Comparison of ENCODE assay signal across 8 cellular contexts in the genomic region with DNA sequence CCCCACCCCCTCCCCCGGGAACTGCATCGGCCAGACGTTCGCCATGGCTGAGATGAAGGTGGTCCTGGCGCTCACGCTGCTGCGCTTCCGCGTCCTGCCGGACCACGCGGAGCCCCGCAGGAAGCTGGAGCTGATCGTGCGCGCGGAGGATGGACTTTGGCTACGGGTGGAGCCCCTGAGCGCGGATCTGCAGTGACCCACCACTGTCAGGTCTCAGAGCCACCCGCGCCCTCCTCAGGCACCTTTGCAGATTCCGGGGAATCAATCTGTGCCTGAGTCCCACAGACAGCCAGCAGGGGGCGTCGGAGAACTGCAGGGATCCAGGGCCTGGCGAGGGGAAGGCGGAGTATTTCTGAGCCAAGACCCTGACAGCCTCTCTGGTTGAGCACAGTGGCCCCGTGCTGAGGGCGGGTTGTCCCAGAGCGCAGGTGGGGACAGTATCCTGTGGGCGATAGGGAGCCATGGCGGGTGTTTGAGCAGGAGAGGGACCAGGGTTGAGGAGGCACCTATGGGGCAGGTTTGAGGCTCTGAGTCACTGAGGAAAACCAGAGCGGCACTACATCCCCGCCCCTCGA. TPM values are rescaled to one million over a fixed set of nuclear protein-coding genes. Genes with fewer than 3 reads are reported as not detected.
DNase-seq lines count a peak whose midpoint lies in the region; ATAC-seq and TF ChIP-seq lines count a peak whose summit lies in the region.

No MANE protein-coding gene starts in this region.

- CTCF ChIA-PET in IMR-90 (lab: Yijun Ruan, JAX): no interaction called here

- no peak overlapping the region for H3K9ac ChIP-seq in IMR-90 (ENCODE audit: low read depth, low read length)
- H3K9ac ChIP-seq in SK-N-MC (ENCODE audit: insufficient read length): no peak overlapping the region

- H3K4me2 ChIP-seq in IMR-90 (ENCODE audit: low read depth, low read length): peak overlapping the region; percentile 41; the same call in 1 of the 2 replicates

- H2BK20ac ChIP-seq in IMR-90 (ENCODE audit: low read depth, low read length): no peak overlapping the region

- ATAC-seq in IMR-90 (ENCODE audit: low read depth) (peak; percentile 99), upper lobe of left lung (ENCODE audit: low FRiP score in 2 of 2) (peak; percentile 72 to 91), HG02870 (IDR thresholded peaks at IDR 0.05; ENCODE audit: unreplicated experiment) (no peak)

- no peak overlapping the region for H2BK120ac ChIP-seq in IMR-90 (ENCODE audit: low read depth, low read length)

- H2AK9ac ChIP-seq in IMR-90 (replicated peaks; ENCODE audit: low read depth, low read length, poor library complexity): no peak overlapping the region

- POLR2A ChIA-PET in IMR-90 (lab: Charles Lee; ENCODE audit: unreplicated experiment): no interaction called here

- no peak overlapping the region for H3K4me3 ChIP-seq in IMR-90 (ENCODE audit: insufficient read depth, low read depth, low read length)
- H3K4me3 ChIP-seq in SK-N-MC: no peak overlapping the region
- no peak overlapping the region for H3K4me3 ChIP-seq in upper lobe of left lung

- TF ChIP-seq RAD21 in IMR-90 (IDR thresholded peaks at IDR 0.05; ENCODE audit: low read length): peak; percentile 62

- H2AFZ ChIP-seq in IMR-90 (replicated peaks; ENCODE audit: low read length, poor library complexity): peak overlapping the region; percentile 85

- H2BK5ac ChIP-seq in IMR-90 (ENCODE audit: low read depth, low read length, poor library complexity, severe bottlenecking): no peak overlapping the region

- H3K4ac ChIP-seq in IMR-90 (ENCODE audit: low read depth, low read length): no peak overlapping the region

- H3K27me3 ChIP-seq in IMR-90 (ENCODE audit: control insufficient read depth, insufficient read depth, low read length) (no peaks in the 10 kb centered on the region; the same call in 1 of the 2 replicates), upper lobe of left lung (no peaks in the 10 kb centered on the region)

- H4K91ac ChIP-seq in IMR-90 (ENCODE audit: insufficient read depth, low read depth, low read length): no peak overlapping the region

- H3K4me1 ChIP-seq in IMR-90 (ENCODE audit: control insufficient read depth, insufficient read depth, low read length): no peaks in the 10 kb centered on the region
- H3K4me1 ChIP-seq in upper lobe of left lung: peaks cover 3 to 10% (median 6%) of the 10 kb centered on the region in 4 donors

- 8% methylated on average over 15 of the region's 35 CpGs; no CpG with 5 or more reads in 1 of the 2 experiments for WGBS in IMR-90 (ENCODE audit: extremely low coverage in 2 of 2, insufficient read length in 1 of 2), 2 experiments
- WGBS in upper lobe of left lung, 2 donors: 8 to 31% methylated on average over 10 to 34 of the region's 35 CpGs

- no peak overlapping the region for H3K14ac ChIP-seq in IMR-90 (replicated peaks; ENCODE audit: low read depth, low read length)

- no peak overlapping the region for H3K27ac ChIP-seq in IMR-90 (ENCODE audit: insufficient read depth, low read length)
- H3K27ac ChIP-seq in SK-N-MC: no peak overlapping the region
- no peak overlapping the region for H3K27ac ChIP-seq in upper lobe of left lung

- dilution Hi-C loops in IMR-90 (cut with HindIII; ENCODE audit: low sequenced_read_pairs, unreplicated experiment): no loop called here

- H2AK5ac ChIP-seq in IMR-90 (ENCODE audit: low read depth, low read length): no peak overlapping the region

- H3K9me3 ChIP-seq in IMR-90 (ENCODE audit: control insufficient read depth, insufficient read depth, low read length) (no peaks in the 10 kb centered on the region), SK-N-MC (ENCODE audit: low read depth, low read length) (no peaks in the 10 kb centered on the region), upper lobe of left lung (no peaks in the 10 kb centered on the region)

- peak; percentile 19 for DNase-seq in COR-L47 (lab: John Stamatoyannopoulos, UW)
- DNase-seq in IMR-90: peak; percentile 28
- DNase-seq in SK-N-MC (ENCODE audit: low read depth, low spot score): peak; percentile 20
- DNase-seq in activated naive CD4-positive, alpha-beta T cell (lab: John Stamatoyannopoulos, UW): peak; percentile 74 to 85 (median 80)
- DNase-seq in glomerular endothelial cell (ENCODE audit: extremely low read depth, low read depth, low spot score): peak; percentile 18
- peak; percentile 58 to 95 (median 80) for DNase-seq in posterior cingulate gyrus
- DNase-seq in upper lobe of left lung: peak; percentile 76 to 82

- no peak overlapping the region for H4K5ac ChIP-seq in IMR-90 (ENCODE audit: low read depth, low read length)

- in situ Hi-C loops in IMR-90 (cut with MboI; ENCODE audit: low sequenced_read_pairs): no loop called here

- no TSS peak for BruUV-seq in IMR-90 (replicated peaks; lab: Mats Ljungman, UMichigan)

- H2BK15ac ChIP-seq in IMR-90 (ENCODE audit: low read depth, low read length): no peak overlapping the region

- no peaks in the 10 kb centered on the region for H3K36me3 ChIP-seq in IMR-90 (ENCODE audit: control insufficient read depth, insufficient read depth, low read length)
- H3K36me3 ChIP-seq in SK-N-MC (ENCODE audit: insufficient read depth, low read length): no peaks in the 10 kb centered on the region
- no peaks in the 10 kb centered on the region for H3K36me3 ChIP-seq in upper lobe of left lung

- TF ChIP-seq POLR2A in IMR-90 (IDR thresholded peaks at IDR 0.05; ENCODE audit: low read depth, low read length) (no peak), upper lobe of left lung (IDR thresholded peaks at IDR 0.05) (no peak)

- intact Hi-C loops in IMR-90 (cut with micrococcal nuclease) (no loop called here), posterior cingulate gyrus (cut with DNase I) (no loop called here)

- no peak overlapping the region for H3K23ac ChIP-seq in IMR-90 (ENCODE audit: low read depth, low read length)

- TF ChIP-seq CTCF in IMR-90 (conservative IDR thresholded peaks at IDR 0.05; ENCODE audit: low read depth, low read length): peak; percentile 77
- TF ChIP-seq CTCF in upper lobe of left lung (IDR thresholded peaks at IDR 0.05): peak; percentile 72 to 88 (median 82)

- no peaks in the 10 kb centered on the region for H3K9me1 ChIP-seq in IMR-90 (ENCODE audit: insufficient read depth, low read length)

- H3K18ac ChIP-seq in IMR-90 (ENCODE audit: low read depth, low read length): no peak overlapping the region

- no peak overlapping the region for H3K56ac ChIP-seq in IMR-90 (ENCODE audit: extremely low read depth, insufficient read depth, low read length)

- no peaks in the 10 kb centered on the region for H4K20me1 ChIP-seq in IMR-90 (ENCODE audit: insufficient read depth, low read length)

- no peak for TF ChIP-seq EP300 in upper lobe of left lung (IDR thresholded peaks at IDR 0.05)

- H3K79me1 ChIP-seq in IMR-90 (ENCODE audit: low read depth in 1 of 2, low read length in 2 of 2): no peaks in the 10 kb centered on the region

- no peak overlapping the region for H4K8ac ChIP-seq in IMR-90 (ENCODE audit: low read depth in 2 of 2, low read length in 2 of 2)

TF ChIP-seq in IMR-90, 13 proteins besides CTCF, POLR2A, EP300 and RAD21:
- TF ChIP-seq BHLHE40 (IDR thresholded peaks at IDR 0.05; ENCODE audit: low read depth, low read length) (no peak), SMC3 (IDR thresholded peaks at IDR 0.05; ENCODE audit: low read depth, low read length) (peak; percentile 41; the same call in 1 of the 2 replicates), RCOR1 (IDR thresholded peaks at IDR 0.05; ENCODE audit: insufficient replicate concordance, low read length) (no peak), RFX5 (IDR thresholded peaks at IDR 0.05; ENCODE audit: low read depth, low read length) (no peak)

RNA-seq across cellular contexts. Expression of gene CYP4F8, which starts 30.4 kb away (rescaled TPM):
- not detected in 2 replicates for total RNA-seq in IMR-90 (2012; rRNA removed)
- not detected in 2 replicates for polyA plus RNA-seq in IMR-90 (2012; rRNA removed)
- not detected in 2 replicates for polyA plus RNA-seq in IMR-90 (2012; cell fraction: cytosol; rRNA removed)
- not detected in 2 replicates for polyA plus RNA-seq in IMR-90 (2012; cell fraction: nucleus; rRNA removed; ENCODE audit: low replicate concordance)
- total RNA-seq in glomerular endothelial cell: not detected in 2 replicates
- not detected for total RNA-seq in upper lobe of left lung

RNA-seq across cellular contexts. Expression of gene CYP4F3, which starts 56.1 kb away (rescaled TPM):
- not detected in 2 replicates for total RNA-seq in IMR-90 (2012; rRNA removed)
- not detected in 2 replicates for polyA plus RNA-seq in IMR-90 (2012; rRNA removed)
- polyA plus RNA-seq in IMR-90 (2012; cell fraction: cytosol; rRNA removed): not detected in 2 replicates
- not detected in 2 replicates for polyA plus RNA-seq in IMR-90 (2012; cell fraction: nucleus; rRNA removed; ENCODE audit: low replicate concordance)
- not detected in 2 replicates for total RNA-seq in glomerular endothelial cell
- 1 to 10 TPM; 1.1 to 2.1 (median 1.8) TPM for total RNA-seq in upper lobe of left lung

Comparison
In these comparisons a context has a peak if more than half of its experiments do, and no peak if none do; other contexts are left out.
1. DNase-seq: peak in every context shown above with its lines; median percentile 80 in activated naive CD4-positive, alpha-beta T cell; 80 in posterior cingulate gyrus; 79 in upper lobe of left lung; 28 in IMR-90; 20 in SK-N-MC; 19 in COR-L47; 18 in glomerular endothelial cell.